In genomic region chr3:173045770-173046382, GRCh38 we compare ENCODE assay signal across 11 cellular contexts.
DNase-seq lines count a peak whose midpoint lies in the region; ATAC-seq and TF ChIP-seq lines count a peak whose summit lies in the region.
"Had no signal": no experiment of that assay in that cellular context is flagged by ENCODE, and none has a peak within 500 bp of the region (broad histone marks: within the 10 kb centered on the region; RNA-seq: fewer than 3 reads in every experiment).

No MANE protein-coding gene starts in this region.

- H3K9me3 ChIP-seq in HCT116 (ENCODE audit: control insufficient read depth in 1 of 2, insufficient read depth in 1 of 2, low read depth in 1 of 2, low read length in 2 of 2) (no peaks in the 10 kb centered on the region), adrenal gland (replicated peaks in 1 of 3) (no peaks in the 10 kb centered on the region)

- in situ Hi-C loops in ACHN (cut with HindIII; ENCODE audit: low pct_ligation_motif_present, low pct_unique_long_range_greater_than_20kb, low sequenced_read_pairs): no loop called here

- RAD21 ChIA-PET in HCT116 (lab: Charles Lee; ENCODE audit: low non-redundant PET in 1 of 2, low total read pairs in 2 of 2, uncharacterized antibody in 2 of 2, unreplicated experiment in 2 of 2): no interaction called here

- peak; percentile 48 for TF ChIP-seq RAD21 in HCT116 (IDR thresholded peaks at IDR 0.05; ENCODE audit: low read depth)

- no peaks in the 10 kb centered on the region for H4K20me1 ChIP-seq in HCT116 (ENCODE audit: insufficient read depth)

- H3K4me2 ChIP-seq in HCT116 (ENCODE audit: low read length): no peak overlapping the region

- no TSS peak for BruUV-seq in HCT116 (replicated peaks; lab: Mats Ljungman, UMichigan)

- WGBS in adrenal gland, 4 donors: 42 to 49% (median 47%) methylated on average over 2 of the region's 2 CpGs

- H3K79me2 ChIP-seq in HCT116 (ENCODE audit: insufficient read depth, low read length): no peaks in the 10 kb centered on the region

- H3K4me3 ChIP-seq in HCT116 (replicated peaks in 1 of 2; ENCODE audit: low read depth in 1 of 2, low read length in 2 of 2) (no peak overlapping the region), adrenal gland (no peak overlapping the region)

- TF ChIP-seq POLR2A in HCT116 (IDR thresholded peaks at IDR 0.05; ENCODE audit: borderline replicate concordance, extremely low read depth, insufficient read depth, insufficient read length) (no peak), adrenal gland (IDR thresholded peaks at IDR 0.05) (no peak)

- DNase-seq in ACHN (peak; percentile 9), HCT116 (ENCODE audit: low read depth, low spot score) (no peak), adrenal gland (no peak), iris pigment epithelial cell (ENCODE audit: low read depth) (peak; percentile 3), NCI-H82 treated with DMSO at 0.1 percent for 48 hours (lab: John Stamatoyannopoulos, UW; ENCODE audit: unreplicated experiment) (no peak)
- DNase-seq: activated CD8-positive, alpha-beta T cell treated with anti-CD3 and anti-CD28 coated beads for 36 hours; caudate nucleus; RPMI8226 had no signal

- POLR2A ChIA-PET in HCT116 (lab: Charles Lee): no interaction called here

- TF ChIP-seq CTCF in HCT116 (IDR thresholded peaks at IDR 0.05 in 2 of 3, conservative IDR thresholded peaks at IDR 0.05 in 1 of 3; ENCODE audit: borderline replicate concordance in 1 of 3, insufficient read depth in 1 of 3, low read depth in 2 of 3, low read length in 2 of 3) (peak in 2 of 3 experiments; percentile 10 to 58; a peak in 3 of 6 replicates), adrenal gland (IDR thresholded peaks at IDR 0.05) (peak in 5 of 6 experiments; percentile 33 to 65 (median 49))

- H3K4me1 ChIP-seq in HCT116 (ENCODE audit: control insufficient read depth in 1 of 2, insufficient read depth in 2 of 2, low read length in 2 of 2) (no peaks in the 10 kb centered on the region), adrenal gland (replicated peaks in 1 of 2) (no peaks in the 10 kb centered on the region)

- CTCF ChIA-PET in HCT116 (lab: Charles Lee): interaction anchor here (1.0 kb wide), 1 partner anchor 14 kb away, joined by 3 read pairs; no protein-coding TSS in a partner anchor

- H3K27me3 ChIP-seq in HCT116 (ENCODE audit: insufficient read depth, low read length) (no peaks in the 10 kb centered on the region), adrenal gland (no peaks in the 10 kb centered on the region)

- H3K36me3 ChIP-seq in HCT116 (ENCODE audit: control insufficient read depth in 1 of 2, insufficient read depth in 2 of 2, low read length in 2 of 2) (no peaks in the 10 kb centered on the region), adrenal gland (replicated peaks in 1 of 2) (no peaks in the 10 kb centered on the region)

- no peak overlapping the region for H2AFZ ChIP-seq in HCT116 (ENCODE audit: low read depth, low read length, poor library complexity, severe bottlenecking)

- H3K9me2 ChIP-seq in HCT116 (ENCODE audit: insufficient read depth): no peaks in the 10 kb centered on the region

- no peak for ATAC-seq in HCT116
- no peak for ATAC-seq in GM19455 (IDR thresholded peaks at IDR 0.05; ENCODE audit: unreplicated experiment)
- ATAC-seq in GM21528 (IDR thresholded peaks at IDR 0.05; ENCODE audit: low FRiP score, unreplicated experiment): no peak
- ATAC-seq in GM21786 (IDR thresholded peaks at IDR 0.05; ENCODE audit: unreplicated experiment): no peak
- ATAC-seq: activated CD8-positive, alpha-beta T cell treated with anti-CD3 and anti-CD28 coated beads for 36 hours had no signal

- H3K9ac ChIP-seq in HCT116 (ENCODE audit: low read length): no peak overlapping the region

- H3K27ac ChIP-seq in HCT116 (ENCODE audit: low read depth, low read length) (no peak overlapping the region), adrenal gland (no peak overlapping the region)

- intact Hi-C loops in HCT116 (cut with micrococcal nuclease) (loop anchor here (1.0 to 5.0 kb wide), 4 partner anchors 59 to 237 kb away; no protein-coding TSS in a partner anchor), adrenal gland (cut with DNase I) (loop anchor here (5.0 to 10.0 kb wide), 2 partner anchors 209 to 211 kb away; no protein-coding TSS in a partner anchor)

TF ChIP-seq in HCT116, 20 proteins besides CTCF, POLR2A, EP300 and RAD21:
- TF ChIP-seq EGR1 (IDR thresholded peaks at IDR 0.05; ENCODE audit: low read depth): no peak
- no peak for TF ChIP-seq POLR2AphosphoS5 (IDR thresholded peaks at IDR 0.05; ENCODE audit: low read depth, low read length)
- TF ChIP-seq SRF (IDR thresholded peaks at IDR 0.05; ENCODE audit: low read depth): no peak
- no peak for TF ChIP-seq MAX (IDR thresholded peaks at IDR 0.05)
- no peak for TF ChIP-seq ZBTB33 (IDR thresholded peaks at IDR 0.05; ENCODE audit: extremely low read depth, insufficient replicate concordance, low read length)
- no peak for TF ChIP-seq ATF3 (IDR thresholded peaks at IDR 0.05)
- no peak for TF ChIP-seq SIN3A (IDR thresholded peaks at IDR 0.05; ENCODE audit: low read depth)
- no peak for TF ChIP-seq TCF7L2 (IDR thresholded peaks at IDR 0.05; ENCODE audit: borderline replicate concordance, extremely low read depth, insufficient read depth, insufficient read length)
- no peak for TF ChIP-seq YY1 (IDR thresholded peaks at IDR 0.05; ENCODE audit: extremely low read depth, insufficient replicate concordance, low read depth, low read length)
- no peak for TF ChIP-seq SP1 (IDR thresholded peaks at IDR 0.05; ENCODE audit: low read depth)
- no peak for TF ChIP-seq CEBPB (IDR thresholded peaks at IDR 0.05; ENCODE audit: low read depth)
- TF ChIP-seq ZNF274 (IDR thresholded peaks at IDR 0.05; ENCODE audit: low read depth, low read length): no peak
TF ChIP-seq in HCT116: peak in this region for 0.

Comparison
In these comparisons a context has a peak if more than half of its experiments do, and no peak if none do; other contexts are left out.
1. DNase-seq: peak in ACHN (single experiment) and iris pigment epithelial cell (single experiment); none in HCT116 (single experiment), adrenal gland (0 of 7) and NCI-H82 treated with DMSO at 0.1 percent for 48 hours (single experiment).